ENCODE assay signal across 24 cellular contexts in the genomic region with DNA sequence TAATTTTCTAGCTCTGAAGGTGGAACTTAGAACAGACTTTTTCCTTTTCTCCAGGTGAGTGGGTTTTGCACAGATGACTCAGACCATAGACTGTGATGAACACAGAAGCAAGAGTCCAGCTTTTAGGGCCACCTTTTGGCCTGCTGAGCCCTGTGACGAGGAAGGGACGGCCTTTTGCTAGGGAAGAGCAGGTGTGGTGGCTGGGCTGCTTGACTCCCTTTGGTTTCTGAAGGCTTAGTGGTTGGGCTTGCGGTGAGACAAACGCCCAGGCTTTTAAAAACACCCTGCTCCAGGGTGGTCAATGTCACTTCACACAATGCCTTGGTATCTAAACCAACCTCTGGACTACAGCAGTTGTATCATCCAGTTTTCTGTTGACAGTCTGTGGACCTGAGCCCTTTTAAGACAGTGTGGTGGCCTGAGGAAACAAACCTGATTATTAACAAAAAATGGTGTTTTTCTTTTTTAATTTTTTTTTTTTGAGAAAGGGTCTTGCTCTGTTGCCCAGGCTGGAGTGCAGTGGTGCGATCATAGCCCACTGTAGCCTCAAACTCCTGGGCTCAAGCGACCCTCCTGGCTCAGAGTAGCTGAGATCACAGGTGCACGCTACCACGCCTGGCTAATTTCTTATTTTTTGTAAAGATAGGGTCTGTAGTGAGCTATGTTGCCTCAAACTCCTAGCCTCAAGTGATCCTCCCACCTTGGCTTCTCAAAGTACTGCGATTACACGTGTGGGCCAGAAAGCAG.
DNase-seq lines count a peak whose midpoint lies in the region; ATAC-seq lines count a peak whose summit lies in the region.
"Had no signal": no experiment of that assay in that cellular context is flagged by ENCODE, and none has a peak within 500 bp of the region (broad histone marks: within the 10 kb centered on the region; RNA-seq: fewer than 3 reads in every experiment).

No MANE protein-coding gene starts in this region.

- H3K36me3 ChIP-seq in SJCRH30: no peaks in the 10 kb centered on the region
- H3K36me3 ChIP-seq: BE2C had no signal

- no peak overlapping the region for H3K27ac ChIP-seq in SJCRH30
- H3K27ac ChIP-seq: PC-9 had no signal

- H3K9me3 ChIP-seq in SJCRH30 (replicated peaks): no peaks in the 10 kb centered on the region
- H3K9me3 ChIP-seq: BE2C had no signal

- no peaks in the 10 kb centered on the region for H3K27me3 ChIP-seq in SJCRH30
- H3K27me3 ChIP-seq: BE2C had no signal

- in situ Hi-C loops in KBM-7 (cut with MboI; ENCODE audit: low pct_unique_long_range_greater_than_20kb, low sequenced_read_pairs): no loop called here

- peak; percentile 6 for DNase-seq in left cardiac atrium
- no peak for DNase-seq in Right ventricle myocardium superior
- DNase-seq in SJCRH30: peak; percentile 57 to 71
- DNase-seq in myocyte (ENCODE audit: low read depth): peak; percentile 80
- DNase-seq in HK-2 (ENCODE audit: unreplicated experiment): no peak
- DNase-seq in ureter (ENCODE audit: low spot score): no peak
- no peak for DNase-seq in activated CD8-positive, alpha-beta memory T cell treated with anti-CD3 and anti-CD28 coated beads, Interleukin-2, amount 50 U/mL, for 4 hours
- no peak for DNase-seq in KBM-7
- DNase-seq: 8988T; ACHN; BE2C; CD4-positive, CD25-positive, alpha-beta regulatory T cell; DMS153; DND-41; MM.1S; NCI-H1048; NCI-H1417 treated with DMSO at 0.1 percent for 48 hours; NCI-H1694 treated with DMSO at 0.1 percent for 48 hours; NCI-H2081; NCI-H345; NCI-H510A treated with DMSO at 0.1 percent for 48 hours; PC-9 had no signal

- peaks cover 14% of the 10 kb centered on the region for H3K4me1 ChIP-seq in SJCRH30
- H3K4me1 ChIP-seq: BE2C had no signal

- no peak overlapping the region for H3K4me3 ChIP-seq in SJCRH30
- H3K4me3 ChIP-seq: PC-9 had no signal

- ATAC-seq in left cardiac atrium (no peak), Right ventricle myocardium superior (ENCODE audit: poor library complexity) (no peak)
- ATAC-seq: HCT116, Right ventricle myocardium inferior had no signal

- intact Hi-C loops in left cardiac atrium (cut with DNase I) (no loop called here), Right ventricle myocardium superior (cut with DNase I) (no loop called here)

Comparison
In these comparisons a context has a peak if more than half of its experiments do, and no peak if none do; other contexts are left out.
1. DNase-seq: peak in left cardiac atrium (single experiment), SJCRH30 (2 of 2) and myocyte (single experiment); none in Right ventricle myocardium superior (single experiment), HK-2 (single experiment), ureter (single experiment), activated CD8-positive, alpha-beta memory T cell treated with anti-CD3 and anti-CD28 coated beads, Interleukin-2, amount 50 U/mL, for 4 hours (single experiment) and KBM-7 (single experiment).